Comparison of ENCODE assay signal across 15 cellular contexts in genomic region chr10:130354555-130354954, GRCh38.
DNase-seq lines count a peak whose midpoint lies in the region; ATAC-seq and TF ChIP-seq lines count a peak whose summit lies in the region.
"Had no signal": no experiment of that assay in that cellular context is flagged by ENCODE, and none has a peak within 500 bp of the region (broad histone marks: within the 10 kb centered on the region; RNA-seq: fewer than 3 reads in every experiment).

No MANE protein-coding gene starts in this region.

- H3K9me3 Mint-ChIP-seq in chondrocyte (ENCODE audit: low read depth), result peaks cover 45% of the 10 kb centered on the region
- H3K9me3 Mint-ChIP-seq in activated CD4-positive, alpha-beta T cell treated with anti-CD3 and anti-CD28 coated beads, Interleukin-2, amount 10 ng/mL, durations not matched to agents 7 days and 5 days, result no peaks in the 10 kb centered on the region

- no peaks in the 10 kb centered on the region for H3K4me1 Mint-ChIP-seq in chondrocyte (ENCODE audit: low read depth)
- no peaks in the 10 kb centered on the region for H3K4me1 Mint-ChIP-seq in activated CD4-positive, alpha-beta T cell treated with anti-CD3 and anti-CD28 coated beads, Interleukin-2, amount 10 ng/mL, durations not matched to agents 7 days and 5 days
- H3K4me1 Mint-ChIP-seq: CD4-positive, alpha-beta memory T cell; GM23338 had no signal

- no peaks in the 10 kb centered on the region for H3K9me3 ChIP-seq in BLaER1

- no peak overlapping the region for H3K4me3 ChIP-seq in BLaER1
- H3K4me3 ChIP-seq: GM23338 had no signal

- DNase-seq in activated effector memory CD4-positive, alpha-beta T cell treated with anti-CD3 and anti-CD28 coated beads, Interleukin-2, amount 50 U/mL, for 16 hours, result peak; percentile 37
- DNase-seq in activated effector memory CD4-positive, alpha-beta T cell treated with Interleukin-2 at 50 U/mL for 16 hours, result no peak
- DNase-seq in chondrocyte (ENCODE audit: low spot score), result peak; percentile 32
- DNase-seq in sciatic nerve (ENCODE audit: low spot score), result peak; percentile 27
- DNase-seq in SIG-M5 (lab: John Stamatoyannopoulos, UW), result no peak
- no peak for DNase-seq in activated CD4-positive, alpha-beta T cell treated with anti-CD3 and anti-CD28 coated beads, Interleukin-2, amount 10 ng/mL, durations not matched to agents 7 days and 5 days
- DNase-seq: ACHN; CD4-positive, alpha-beta memory T cell; DMS153; EL; H7 had no signal

- no peaks in the 10 kb centered on the region for H3K27me3 ChIP-seq in BLaER1

- H3K4me3 Mint-ChIP-seq in chondrocyte (ENCODE audit: unreplicated experiment), result no peak overlapping the region
- H3K4me3 Mint-ChIP-seq in activated CD4-positive, alpha-beta T cell treated with anti-CD3 and anti-CD28 coated beads, Interleukin-2, amount 10 ng/mL, durations not matched to agents 7 days and 5 days, result no peak overlapping the region
- H3K4me3 Mint-ChIP-seq: CD4-positive, alpha-beta memory T cell; GM23338 had no signal

- ATAC-seq in sciatic nerve, result no peak
- ATAC-seq: GM23338 had no signal

- CTCF ChIA-PET in activated CD4-positive, alpha-beta T cell treated with anti-CD3 and anti-CD28 coated beads, Interleukin-2, amount 10 ng/mL, durations not matched to agents 7 days and 5 days (lab: Charles Lee), result no interaction called here

- no peaks in the 10 kb centered on the region for H3K36me3 ChIP-seq in BLaER1

- no peak overlapping the region for H3K27ac ChIP-seq in BLaER1
- H3K27ac ChIP-seq: C4-2B, HL-60 had no signal

- no peaks in the 10 kb centered on the region for H4K20me1 ChIP-seq in BLaER1

- peak overlapping the region; percentile 82 for H3K4me2 ChIP-seq in BLaER1
- H3K4me2 ChIP-seq: GM23338 had no signal

- no peaks in the 10 kb centered on the region for H3K27me3 Mint-ChIP-seq in chondrocyte (ENCODE audit: low read depth)
- no peaks in the 10 kb centered on the region for H3K27me3 Mint-ChIP-seq in activated CD4-positive, alpha-beta T cell treated with anti-CD3 and anti-CD28 coated beads, Interleukin-2, amount 10 ng/mL, durations not matched to agents 7 days and 5 days
- H3K27me3 Mint-ChIP-seq: CD4-positive, alpha-beta memory T cell had no signal

- H3K27ac Mint-ChIP-seq in chondrocyte (ENCODE audit: unreplicated experiment), result no peak overlapping the region
- no peak overlapping the region for H3K27ac Mint-ChIP-seq in activated CD4-positive, alpha-beta T cell treated with anti-CD3 and anti-CD28 coated beads, Interleukin-2, amount 10 ng/mL, durations not matched to agents 7 days and 5 days
- H3K27ac Mint-ChIP-seq: CD4-positive, alpha-beta memory T cell; GM23338 had no signal

- H3K9ac ChIP-seq in BLaER1, result no peak overlapping the region

- intact Hi-C loops in sciatic nerve (cut with DNase I), result no loop called here

- H3K36me3 Mint-ChIP-seq in chondrocyte (ENCODE audit: low read depth), result no peaks in the 10 kb centered on the region
- H3K36me3 Mint-ChIP-seq in activated CD4-positive, alpha-beta T cell treated with anti-CD3 and anti-CD28 coated beads, Interleukin-2, amount 10 ng/mL, durations not matched to agents 7 days and 5 days (ENCODE audit: low read depth), result no peaks in the 10 kb centered on the region
- H3K36me3 Mint-ChIP-seq: CD4-positive, alpha-beta memory T cell had no signal

- POLR2A ChIA-PET in activated CD4-positive, alpha-beta T cell treated with anti-CD3 and anti-CD28 coated beads, Interleukin-2, amount 10 ng/mL, durations not matched to agents 7 days and 5 days (lab: Charles Lee), result interaction anchor here (0.6 kb wide), 1 partner anchor 25 kb away, joined by 4 read pairs; no protein-coding TSS in a partner anchor

- H3K4me1 ChIP-seq in BLaER1, result peaks cover 32% of the 10 kb centered on the region

- no peak for TF ChIP-seq CTCF in chondrocyte (IDR thresholded peaks at IDR 0.05)

Comparison
In these comparisons a context has a peak if more than half of its experiments do, and no peak if none do; other contexts are left out.
1. DNase-seq: peak in activated effector memory CD4-positive, alpha-beta T cell treated with anti-CD3 and anti-CD28 coated beads, Interleukin-2, amount 50 U/mL, for 16 hours (single experiment), chondrocyte (single experiment) and sciatic nerve (single experiment); none in activated effector memory CD4-positive, alpha-beta T cell treated with Interleukin-2 at 50 U/mL for 16 hours (single experiment), SIG-M5 (single experiment) and activated CD4-positive, alpha-beta T cell treated with anti-CD3 and anti-CD28 coated beads, Interleukin-2, amount 10 ng/mL, durations not matched to agents 7 days and 5 days (single experiment).